Comparison of ENCODE assay signal across 9 cellular contexts in genomic region chr2:26274058-26274613, GRCh38. TPM values are rescaled to one million over a fixed set of nuclear protein-coding genes. Genes with fewer than 3 reads are reported as not detected.
DNase-seq lines count a peak whose midpoint lies in the region; ATAC-seq and TF ChIP-seq lines count a peak whose summit lies in the region.
"Had no signal": no experiment of that assay in that cellular context is flagged by ENCODE, and none has a peak within 500 bp of the region (broad histone marks: within the 10 kb centered on the region; RNA-seq: fewer than 3 reads in every experiment).

No MANE protein-coding gene starts in this region.

- H2AFZ ChIP-seq in parathyroid adenoma (no peak overlapping the region), OCI-LY7 (ENCODE audit: low read length) (no peak overlapping the region)

- H3K36me3 ChIP-seq in esophagus (ENCODE audit: control insufficient read depth in 2 of 2, insufficient read depth in 2 of 2, low read length in 1 of 2) = peaks cover 0 to 5% of the 10 kb centered on the region in 2 donors
- H3K36me3 ChIP-seq in parathyroid adenoma (ENCODE audit: control insufficient read depth, insufficient read depth, low read length) = no peaks in the 10 kb centered on the region
- peaks cover 33% of the 10 kb centered on the region for H3K36me3 ChIP-seq in OCI-LY7 (ENCODE audit: insufficient read depth, low read length)

- H3K27me3 ChIP-seq in esophagus (ENCODE audit: control insufficient read depth in 1 of 2, insufficient read depth in 2 of 2, low read length in 2 of 2) (no peaks in the 10 kb centered on the region), parathyroid adenoma (ENCODE audit: control insufficient read depth, insufficient read depth, low read length) (no peaks in the 10 kb centered on the region)

- in situ Hi-C loops in Caki2 (cut with HindIII; ENCODE audit: low pct_unique_long_range_greater_than_20kb, low sequenced_read_pairs) = no loop called here

- H3K4me1 ChIP-seq in esophagus (ENCODE audit: control insufficient read depth in 2 of 2, insufficient read depth in 2 of 2, low read length in 1 of 2) = no peaks in the 10 kb centered on the region
- H3K4me1 ChIP-seq in parathyroid adenoma = peaks cover 7% of the 10 kb centered on the region
- H3K4me1 ChIP-seq in OCI-LY7 (ENCODE audit: insufficient read depth, low read length, poor library complexity, severe bottlenecking) = peaks cover 15% of the 10 kb centered on the region

- H3K9ac ChIP-seq in parathyroid adenoma = no peak overlapping the region

- H3K9me3 ChIP-seq in esophagus (ENCODE audit: control insufficient read depth in 2 of 2, insufficient read depth in 1 of 2, low read depth in 1 of 2, low read length in 1 of 2) = no peaks in the 10 kb centered on the region
- H3K9me3 ChIP-seq in parathyroid adenoma (ENCODE audit: control insufficient read depth, low read length) = no peaks in the 10 kb centered on the region
- H3K9me3 ChIP-seq in OCI-LY7 (ENCODE audit: low read length) = no peaks in the 10 kb centered on the region

- 19 to 20% methylated on average over 5 of the region's 5 CpGs for WGBS in esophagus, 2 donors

- no peak for ATAC-seq in HG02981 (IDR thresholded peaks at IDR 0.05; ENCODE audit: unreplicated experiment)

- intact Hi-C loops in OCI-LY7 (cut with micrococcal nuclease; ENCODE audit: unreplicated experiment) = no loop called here

- POLR2A ChIA-PET in OCI-LY7 (lab: Charles Lee) = interaction anchor here (0.6 to 1.2 kb wide), 2 partner anchors 10 to 79 kb away, joined by 4 to 5 read pairs; no protein-coding TSS in a partner anchor

- CTCF ChIA-PET in OCI-LY7 (lab: Charles Lee; ENCODE audit: unreplicated experiment) = no interaction called here

- H3K79me2 ChIP-seq in parathyroid adenoma (no peaks in the 10 kb centered on the region), OCI-LY7 (ENCODE audit: insufficient read depth, low read depth, low read length) (no peaks in the 10 kb centered on the region)

- TF ChIP-seq CTCF in parathyroid adenoma (IDR thresholded peaks at IDR 0.05) = no peak
- no peak for TF ChIP-seq CTCF in OCI-LY7 (conservative IDR thresholded peaks at IDR 0.05; ENCODE audit: low read length)

- peak overlapping the region; percentile 71 to 80 for H3K27ac ChIP-seq in esophagus (ENCODE audit: low read depth in 2 of 2, low read length in 1 of 2)
- H3K27ac ChIP-seq in parathyroid adenoma = peak overlapping the region; percentile 58
- H3K27ac ChIP-seq in OCI-LY7 (ENCODE audit: low read depth, low read length, poor library complexity, severe bottlenecking) = no peak overlapping the region

- no peaks in the 10 kb centered on the region for H3K9me2 ChIP-seq in OCI-LY7 (ENCODE audit: insufficient read depth, low read length)

- H3K4me3 ChIP-seq in esophagus (ENCODE audit: low read depth in 1 of 2, low read length in 2 of 2) (no peak overlapping the region), parathyroid adenoma (ENCODE audit: low read depth, low read length) (peak overlapping the region; percentile 12), OCI-LY7 (ENCODE audit: low read depth, low read length, poor library complexity, severe bottlenecking) (no peak overlapping the region)

- DNase-seq in Caki2 (ENCODE audit: low read depth) (peak; percentile 39), NCI-H446 treated with DMSO at 0.1 percent for 48 hours (lab: John Stamatoyannopoulos, UW) (peak; percentile 85), DMS53 treated with DMSO at 0.1 percent for 48 hours (lab: John Stamatoyannopoulos, UW; ENCODE audit: unreplicated experiment) (no peak), OCI-LY7 (ENCODE audit: low spot score) (no peak)
- no peak for DNase-seq in activated effector memory CD4-positive, alpha-beta T cell treated with anti-CD3 and anti-CD28 coated beads, Interleukin-2, amount 50 U/mL, for 16 hours
- DNase-seq: activated naive CD4-positive, alpha-beta T cell had no signal

- no TSS peak for BruUV-seq in OCI-LY7 (replicated peaks; lab: Mats Ljungman, UMichigan)

- H4K20me1 ChIP-seq in OCI-LY7 (ENCODE audit: insufficient read depth, low read length) = 0 out of 2 replicates have a peak, but pooled peaks cover 5% of the 10 kb centered on the region

- H3K4me2 ChIP-seq in parathyroid adenoma (ENCODE audit: low read length) (peak overlapping the region; percentile 16), OCI-LY7 (ENCODE audit: low read length) (no peak overlapping the region)

RNA-seq across cellular contexts. Expression of gene HADHB, which starts 29.4 kb away (rescaled TPM):
- 14.7 and 30.8 TPM in 2 replicates for total RNA-seq in Caki2 (2014; rRNA removed; shearing (Covaris generic); ENCODE audit: low replicate concordance)
- polyA plus RNA-seq in esophagus = 10 to 100 TPM; 50.0 to 82.4 TPM
- total RNA-seq in OCI-LY7 (2014; rRNA removed; shearing (Covaris generic)) = 35.5 and 46.7 TPM in 2 replicates
- 55.7 and 58.1 TPM in 2 replicates for total RNA-seq in OCI-LY7 (2022)

RNA-seq across cellular contexts. Expression of gene HADHA, which starts 29.7 kb away (rescaled TPM):
- 218 and 229 TPM in 2 replicates for total RNA-seq in Caki2 (2014; rRNA removed; shearing (Covaris generic); ENCODE audit: low replicate concordance)
- polyA plus RNA-seq in esophagus = 10 to 100 TPM; 26.4 to 77.1 TPM
- total RNA-seq in OCI-LY7 (2014; rRNA removed; shearing (Covaris generic)) = 126 and 131 TPM in 2 replicates
- 150 and 157 TPM in 2 replicates for total RNA-seq in OCI-LY7 (2022)

Comparison
In these comparisons a context has a peak if more than half of its experiments do, and no peak if none do; other contexts are left out.
1. DNase-seq: peak in Caki2 (single experiment) and NCI-H446 treated with DMSO at 0.1 percent for 48 hours (single experiment); none in activated effector memory CD4-positive, alpha-beta T cell treated with anti-CD3 and anti-CD28 coated beads, Interleukin-2, amount 50 U/mL, for 16 hours (single experiment), DMS53 treated with DMSO at 0.1 percent for 48 hours (single experiment) and OCI-LY7 (single experiment).